8 cellular contexts compared by ENCODE assay signal in the genomic region with DNA sequence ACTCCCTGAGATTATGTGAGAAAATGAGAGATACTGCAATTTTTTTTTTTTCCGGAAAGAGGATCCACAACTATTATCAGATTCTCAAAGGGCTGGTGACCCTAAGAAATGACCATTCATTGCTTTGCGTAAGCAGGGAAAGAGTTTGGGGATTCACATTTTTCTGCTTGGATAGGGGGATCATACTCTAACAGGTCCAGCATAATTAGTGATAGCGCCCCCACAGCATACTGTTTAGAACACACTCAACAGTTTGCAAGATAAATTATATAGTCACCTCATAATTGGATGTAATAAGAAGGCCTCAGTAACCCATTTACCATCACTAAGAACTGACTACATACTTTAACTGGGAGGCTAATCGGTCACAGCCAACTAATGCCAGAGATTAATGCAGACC. TPM values are rescaled to one million over a fixed set of nuclear protein-coding genes. Genes with fewer than 3 reads are reported as not detected.
DNase-seq lines count a peak whose midpoint lies in the region; ATAC-seq and TF ChIP-seq lines count a peak whose summit lies in the region.
"Had no signal": no experiment of that assay in that cellular context is flagged by ENCODE, and none has a peak within 500 bp of the region (broad histone marks: within the 10 kb centered on the region; RNA-seq: fewer than 3 reads in every experiment).

No MANE protein-coding gene starts in this region.

- H3K9me3 Mint-ChIP-seq in nephron progenitor cell, result no peaks in the 10 kb centered on the region

- peaks cover 57% of the 10 kb centered on the region for H3K79me2 ChIP-seq in MM.1S (ENCODE audit: low read length)

- peaks cover 23% of the 10 kb centered on the region for H3K36me3 ChIP-seq in MM.1S (replicated peaks; ENCODE audit: insufficient read depth, low read length)
- H3K36me3 ChIP-seq in breast epithelium, result peaks cover 9% of the 10 kb centered on the region

- TF ChIP-seq CTCF in GM10266 (IDR thresholded peaks at IDR 0.05; ENCODE audit: control insufficient read depth, insufficient read depth, low read depth, missing control alignments) (peak; percentile 23), MM.1S (IDR thresholded peaks at IDR 0.05; ENCODE audit: low read length) (0 out of 2 replicates have a peak, but pooled peaks have one; percentile 26), breast epithelium (IDR thresholded peaks at IDR 0.05) (no peak), nephron progenitor cell (IDR thresholded peaks at IDR 0.05) (no peak)

- H3K4me1 Mint-ChIP-seq in nephron progenitor cell, result peaks cover 30% of the 10 kb centered on the region

- intact Hi-C loops in breast epithelium (cut with DNase I; ENCODE audit: low total_unique reads), result no loop called here

- DNase-seq in GM10266 (ENCODE audit: extremely low spot score) (peak; percentile 31), MM.1S (peak; percentile 28), breast epithelium (ENCODE audit: low spot score in 2 of 2) (no peak), nephron progenitor cell (no peak), iPS-NIHi7 (ENCODE audit: extremely low spot score) (no peak)
- DNase-seq in stimulated activated naive CD4-positive, alpha-beta T cell treated with Interleukin-2 at 50 U/mL for 16 hours (lab: John Stamatoyannopoulos, UW), result no peak

- peaks cover 12% of the 10 kb centered on the region; the same call in 1 of the 2 replicates for H4K20me1 ChIP-seq in MM.1S (ENCODE audit: insufficient read depth, low read length)

- H3F3A ChIP-seq in MM.1S (ENCODE audit: insufficient read depth, low read length), result peaks cover 19% of the 10 kb centered on the region

- H3K27me3 ChIP-seq in MM.1S (replicated peaks; ENCODE audit: insufficient read depth, low read length), result no peaks in the 10 kb centered on the region
- no peaks in the 10 kb centered on the region for H3K27me3 ChIP-seq in breast epithelium

- no peak for ATAC-seq in HG03045 (IDR thresholded peaks at IDR 0.05; ENCODE audit: unreplicated experiment)

- H3K27ac ChIP-seq in MM.1S (ENCODE audit: low read length), result no peak overlapping the region
- no peak overlapping the region for H3K27ac ChIP-seq in breast epithelium

- no peak overlapping the region for H2AFZ ChIP-seq in MM.1S (ENCODE audit: low read length)

- H3K9me2 ChIP-seq in MM.1S (replicated peaks; ENCODE audit: insufficient read depth, low read length), result no peaks in the 10 kb centered on the region

- no peak overlapping the region for H3K9ac ChIP-seq in MM.1S (ENCODE audit: low read length)

- H3K4me3 ChIP-seq in MM.1S (ENCODE audit: low read length), result peak overlapping the region; percentile 93
- peak overlapping the region in 2 of 3 donors; percentile 72 to 88 for H3K4me3 ChIP-seq in breast epithelium

- H3K9me3 ChIP-seq in MM.1S (replicated peaks; ENCODE audit: insufficient read depth, low read length), result no peaks in the 10 kb centered on the region
- H3K9me3 ChIP-seq in breast epithelium, result no peaks in the 10 kb centered on the region

- peaks cover 48% of the 10 kb centered on the region for H3K36me3 Mint-ChIP-seq in nephron progenitor cell (ENCODE audit: low read depth)

- H3K27me3 Mint-ChIP-seq in nephron progenitor cell (ENCODE audit: low read depth, poor library complexity), result no peaks in the 10 kb centered on the region

- no peak for TF ChIP-seq POLR2A in breast epithelium (IDR thresholded peaks at IDR 0.05)

- peak overlapping the region; percentile 65; the same call in 1 of the 2 replicates for H3K4me2 ChIP-seq in MM.1S (ENCODE audit: low read depth, low read length)

- peak overlapping the region; percentile 100 for H3K4me3 Mint-ChIP-seq in nephron progenitor cell

- peak overlapping the region; percentile 31 for H3K27ac Mint-ChIP-seq in nephron progenitor cell

- H3K4me1 ChIP-seq in MM.1S (ENCODE audit: low read length) (peaks cover 9% of the 10 kb centered on the region; the same call in 1 of the 2 replicates), breast epithelium (peaks cover 6 to 10% of the 10 kb centered on the region in 2 donors)

RNA-seq across cellular contexts. Expression of a gene that starts 1.9 kb away (rescaled TPM):
- 100 to 1,000 TPM; 150 to 263 (median 262) TPM for total RNA-seq in breast epithelium

RNA-seq across cellular contexts. Expression of a gene that starts 2.1 kb away (rescaled TPM):
- 1 to 10 TPM in 2 of 3 donors, not detected in 1; 1.4 to 1.5 TPM for total RNA-seq in breast epithelium
- total RNA-seq: mononuclear cell had no signal

RNA-seq across cellular contexts. Expression of a gene that starts 32.8 kb away (rescaled TPM):
- not detected for total RNA-seq in breast epithelium
- total RNA-seq: mononuclear cell had no signal

RNA-seq across cellular contexts. Expression of a gene that starts 37.1 kb away (rescaled TPM):
- total RNA-seq in breast epithelium, result under 1 TPM in 1 of 3 donors, not detected in 2; 0.98 TPM
- total RNA-seq: mononuclear cell had no signal

RNA-seq across cellular contexts. Expression of a gene that starts 40.8 kb away (rescaled TPM):
- 10 to 100 TPM; 36.4 to 68.5 (median 40.2) TPM for total RNA-seq in breast epithelium

Comparison
In these comparisons a context has a peak if more than half of its experiments do, and no peak if none do; other contexts are left out.
1. DNase-seq: peak in GM10266 (single experiment) and MM.1S (single experiment); none in breast epithelium (0 of 2), nephron progenitor cell (single experiment), iPS-NIHi7 (single experiment) and stimulated activated naive CD4-positive, alpha-beta T cell treated with Interleukin-2 at 50 U/mL for 16 hours (single experiment).
2. CTCF ChIP-seq: peak in GM10266 (single experiment) and MM.1S (single experiment); none in breast epithelium (0 of 3) and nephron progenitor cell (single experiment).